In genomic region chrX:149610511-149610910, GRCh38 we compare ENCODE assay signal across 24 cellular contexts. TPM values are rescaled to one million over a fixed set of nuclear protein-coding genes. Genes with fewer than 3 reads are reported as not detected.
"Had no signal": no experiment of that assay in that cellular context is flagged by ENCODE, and none has a peak within 500 bp of the region (broad histone marks: within the 10 kb centered on the region; RNA-seq: fewer than 3 reads in every experiment).

No MANE protein-coding gene starts in this region.

- DNase-seq: KBM-7, MV-4-11, NCI-H1048, NCI-H1105, NCI-H1417, NCI-H1436 treated with DMSO at 0.1 percent for 48 hours, NCI-H1694, NCI-H187 treated with DMSO at 0.1 percent for 48 hours, NCI-H2029 treated with DMSO at 0.1 percent for 48 hours, NCI-H2171, NCI-H226, NCI-H446, NCI-H510A, NCI-H524 treated with DMSO at 0.1 percent for 48 hours, NCI-H69, NCI-H774, SHP77, SK-N-SH, SW 1271 had no signal

- H3K9me3 ChIP-seq: SK-N-SH had no signal

- H3K4me2 ChIP-seq: SK-N-SH had no signal

- H3K27ac ChIP-seq: RWPE1 had no signal

- H3K9ac ChIP-seq: SK-N-SH had no signal

RNA-seq across cellular contexts. Expression of gene HSFX2, which starts 15.4 kb away (rescaled TPM):
- total RNA-seq: HT-29, LHCN-M2, SK-MEL-5 had no signal

RNA-seq across cellular contexts. Expression of gene MAGEA9B, which starts 23.3 kb away (rescaled TPM):
- total RNA-seq: HT-29, LHCN-M2, MCF 10A, SK-MEL-5 had no signal
